ENCODE assay signal across 18 cellular contexts in genomic region chr2:95262896-95263542, GRCh38.
"Had no signal": no experiment of that assay in that cellular context is flagged by ENCODE, and none has a peak within 500 bp of the region (broad histone marks: within the 10 kb centered on the region; RNA-seq: fewer than 3 reads in every experiment).

No MANE protein-coding gene starts in this region.

- H3K36me3 ChIP-seq: cardiac muscle cell, left lung, spleen, thyroid gland had no signal

- H3K9me3 ChIP-seq: left lung, thyroid gland had no signal

- H3K27me3 ChIP-seq: cardiac muscle cell, left lung, spleen, thyroid gland had no signal

- H3K27ac ChIP-seq: cardiac muscle cell, epithelial cell of prostate, left lung, spleen, thyroid gland had no signal

- H3K4me1 ChIP-seq: spleen, thyroid gland had no signal

- ATAC-seq: left lung; stimulated activated naive B cell treated with anti-CD40 and anti-IgM and Interleukin-4, amounts not matched to agents 10 μg/mL and 1 μg/mL and 100 μg/mL, for 72 hours; WTC11 had no signal

- H3K4me3 ChIP-seq: cardiac muscle cell, left lung, spleen, thyroid gland had no signal

- FAIRE-seq: frontal cortex had no signal

- DNase-seq: activated CD4-positive, alpha-beta memory T cell treated with anti-CD3 and anti-CD28 coated beads, Interleukin-2, amount 10 ng/mL, durations not matched to agents 7 days and 5 days; activated CD4-positive, alpha-beta T cell treated with anti-CD3 and anti-CD28 coated beads for 48 hours; activated CD8-positive, alpha-beta memory T cell treated with anti-CD3 and anti-CD28 coated beads, Interleukin-2, amount 50 U/mL, for 4 hours; activated gamma-delta T cell; amniotic stem cell; nephron progenitor cell; nucleus accumbens; retina; stimulated activated CD4-positive, alpha-beta T cell treated with anti-CD3 and anti-CD28 coated beads, Interleukin-4, amount 100 ng/mL, for 4 hours; stimulated activated naive B cell treated with anti-CD40 and anti-IgM and Interleukin-4, amounts not matched to agents 10 μg/mL and 1 μg/mL and 100 μg/mL, for 72 hours; T-helper 2 cell; thyroid gland had no signal
